In genomic region chr15:51573352-51573751, GRCh38 we compare ENCODE assay signal across 3 cellular contexts. TPM values are rescaled to one million over a fixed set of nuclear protein-coding genes. Genes with fewer than 3 reads are reported as not detected.
A peak's percentile ranks its signal among the peaks of the same experiment; 100 is the strongest.
DNase-seq lines count a peak whose midpoint lies in the region; ATAC-seq, FAIRE-seq and TF ChIP-seq lines count a peak whose summit lies in the region.
"Not testable (repeated sequence)": the region's sequence is repeated elsewhere in the genome, so short reads cannot be mapped to it uniquely, and the experiment has no call there.

No MANE protein-coding gene starts in this region.

- not testable (repeated sequence) for H3K4me1 Mint-ChIP-seq in activated CD4-positive, alpha-beta T cell treated with anti-CD3 and anti-CD28 coated beads, Interleukin-2, amount 10 ng/mL, durations not matched to agents 7 days and 5 days

- peaks cover 54% of the 10 kb centered on the region for H3K79me2 ChIP-seq in K562 (ENCODE audit: control insufficient read depth, insufficient read depth, low read length)

- H3K4me2 ChIP-seq in K562 (ENCODE audit: insufficient read depth, low read length): not testable (repeated sequence)

- H3K9ac ChIP-seq in K562 (ENCODE audit: insufficient read depth in 1 of 2, low read depth in 2 of 2, low read length in 2 of 2): not testable (repeated sequence)

- H3K36me3 Mint-ChIP-seq in activated CD4-positive, alpha-beta T cell treated with anti-CD3 and anti-CD28 coated beads, Interleukin-2, amount 10 ng/mL, durations not matched to agents 7 days and 5 days (ENCODE audit: low read depth): not testable (repeated sequence)

- not testable (repeated sequence) for H3K9me3 Mint-ChIP-seq in activated CD4-positive, alpha-beta T cell treated with anti-CD3 and anti-CD28 coated beads, Interleukin-2, amount 10 ng/mL, durations not matched to agents 7 days and 5 days

- H3K27me3 ChIP-seq in K562 (ENCODE audit: control insufficient read depth in 2 of 2, insufficient read depth in 2 of 2, low read length in 2 of 2): not testable (repeated sequence)

- H3K4me3 ChIP-seq in HEK293 (ENCODE audit: low read depth, low read length); K562: not testable (repeated sequence)

- TF ChIP-seq CTCF in HEK293 (tag by site-specific recombination; IDR thresholded peaks at IDR 0.05); K562 (IDR thresholded peaks at IDR 0.05 in 2 of 3, conservative IDR thresholded peaks at IDR 0.05 in 1 of 3; ENCODE audit: insufficient read depth in 2 of 3, low read depth in 1 of 3, low read length in 3 of 3): not testable (repeated sequence)

- H3K4me3 Mint-ChIP-seq in activated CD4-positive, alpha-beta T cell treated with anti-CD3 and anti-CD28 coated beads, Interleukin-2, amount 10 ng/mL, durations not matched to agents 7 days and 5 days: not testable (repeated sequence)

- not testable (repeated sequence) for H3K36me3 ChIP-seq in HEK293 (ENCODE audit: control insufficient read depth in 2 of 2, insufficient read depth in 1 of 2, low read length in 2 of 2); K562 (ENCODE audit: control insufficient read depth, insufficient read depth, low read length)

- ATAC-seq in K562: not testable (repeated sequence)

- CTCF ChIA-PET in HEK293 (lab: Yijun Ruan, JAX); K562 (lab: Yijun Ruan, JAX; ENCODE audit: low intra/inter-chr PET ratio): not testable (repeated sequence)
- CTCF ChIA-PET in activated CD4-positive, alpha-beta T cell treated with anti-CD3 and anti-CD28 coated beads, Interleukin-2, amount 10 ng/mL, durations not matched to agents 7 days and 5 days (lab: Charles Lee): interaction anchor here (0.7 kb wide), 1 partner anchor 189 kb away, joined by 3 read pairs; no protein-coding TSS in a partner anchor

- not testable (repeated sequence) for H4K20me1 ChIP-seq in K562 (replicated peaks; ENCODE audit: control insufficient read depth, insufficient read depth, low read length)

- POLR2A ChIA-PET in HEK293 (lab: Yijun Ruan, JAX); activated CD4-positive, alpha-beta T cell treated with anti-CD3 and anti-CD28 coated beads, Interleukin-2, amount 10 ng/mL, durations not matched to agents 7 days and 5 days (lab: Charles Lee); K562 (lab: Yijun Ruan, JAX): not testable (repeated sequence)

- H3K27ac ChIP-seq in HEK293 (ENCODE audit: extremely low read depth, low read depth, low read length); K562 (ENCODE audit: extremely low read depth, low read depth, low read length): not testable (repeated sequence)

- not testable (repeated sequence) for FAIRE-seq in K562 (lab: Jason Lieb, UNC)

- intact Hi-C loops in K562 (cut with micrococcal nuclease): not testable (repeated sequence)

- not testable (repeated sequence) for H3K9me1 ChIP-seq in K562 (ENCODE audit: control insufficient read depth, insufficient read depth, low read length)

- peak overlapping the region; percentile 10 for H3K27ac Mint-ChIP-seq in activated CD4-positive, alpha-beta T cell treated with anti-CD3 and anti-CD28 coated beads, Interleukin-2, amount 10 ng/mL, durations not matched to agents 7 days and 5 days

- TF ChIP-seq EP300 in K562 (IDR thresholded peaks at IDR 0.05; ENCODE audit: low read length): not testable (repeated sequence)

- BruUV-seq in K562 (replicated peaks; lab: Mats Ljungman, UMichigan): not testable (repeated sequence)

- not testable (repeated sequence) for DNase-seq in activated CD4-positive, alpha-beta T cell treated with anti-CD3 and anti-CD28 coated beads, Interleukin-2, amount 10 ng/mL, durations not matched to agents 7 days and 5 days; K562 (ENCODE audit: extremely low read depth in 1 of 4, low spot score in 3 of 4)

- TF ChIP-seq RAD21 in K562 (CRISPR knock-in tag; conservative IDR thresholded peaks at IDR 0.05 in 1 of 2, IDR thresholded peaks at IDR 0.05 in 1 of 2): not testable (repeated sequence)

- 96% methylated on average over 2 of the region's 2 CpGs for WGBS in K562 (ENCODE audit: insufficient coverage, low coverage, missing lambda C conversion rate)

- in situ Hi-C loops in K562 (cut with MboI): not testable (repeated sequence)

- not testable (repeated sequence) for H2AFZ ChIP-seq in K562 (ENCODE audit: low read depth, low read length)

- not testable (repeated sequence) for H3K27me3 Mint-ChIP-seq in activated CD4-positive, alpha-beta T cell treated with anti-CD3 and anti-CD28 coated beads, Interleukin-2, amount 10 ng/mL, durations not matched to agents 7 days and 5 days

- not testable (repeated sequence) for H3K9me3 ChIP-seq in HEK293 (ENCODE audit: control insufficient read depth, insufficient read depth, low read depth, low read length); K562 (replicated peaks; ENCODE audit: control insufficient read depth, insufficient read depth, low read depth, low read length)

- not testable (repeated sequence) for TF ChIP-seq POLR2A in K562 (conservative IDR thresholded peaks at IDR 0.05)

- H3K4me1 ChIP-seq in HEK293 (ENCODE audit: control insufficient read depth, insufficient read depth, low read length): not testable (repeated sequence)
- peaks cover 10 to 32% of the 10 kb centered on the region in 2 experiments for H3K4me1 ChIP-seq in K562 (replicated peaks in 1 of 2; ENCODE audit: control insufficient read depth in 2 of 2, insufficient read depth in 2 of 2, low read length in 2 of 2)

TF ChIP-seq in HEK293, 187 proteins besides CTCF, POLR2A, EP300 and RAD21:
- TF ChIP-seq ZNF146 (tag by site-specific recombination; IDR thresholded peaks at IDR 0.05): peak; percentile 76
TF ChIP-seq in HEK293: peak in this region for 1; not testable (repeated sequence) for 186.

TF ChIP-seq in K562, 482 proteins besides CTCF, POLR2A, EP300 and RAD21:
- TF ChIP-seq BCOR (IDR thresholded peaks at IDR 0.05) (peak; percentile 24; the same call in 1 of the 2 replicates), KDM1A (IDR thresholded peaks at IDR 0.05) (peak in 1 of 2 experiments; percentile 24; a peak in 1 of 4 replicates), ZNF146 (CRISPR knock-in tag; IDR thresholded peaks at IDR 0.05; ENCODE audit: unreplicated experiment) (peak; percentile 81)

RNA-seq across cellular contexts. Expression of gene DMXL2, which starts 49.2 kb away (rescaled TPM):
- 1 to 10 TPM; 9.0 to 9.3 TPM for total RNA-seq in activated CD4-positive, alpha-beta T cell treated with anti-CD3 and anti-CD28 coated beads, Interleukin-2, amount 10 ng/mL, durations not matched to agents 7 days and 5 days
- 77.2 and 279 TPM in 2 replicates for total RNA-seq in K562 (2011; cell fraction: chromatin; rRNA removed; ENCODE audit: low replicate concordance)
- 32.7 and 55.5 TPM in 2 replicates for total RNA-seq in K562 (2011; cell fraction: nucleolus; rRNA removed)
- total RNA-seq in K562 (2011; cell fraction: nucleoplasm; rRNA removed): 96.4 and 108 TPM in 2 replicates
- 19.1 and 21.4 TPM in 2 replicates for total RNA-seq in K562 (2014; rRNA removed)
- 47.7 and 51.7 TPM in 2 replicates for total RNA-seq in K562 (2014; rRNA removed; fragmentation: Illumina TruSeq; extraction: Trizol)
- 46.6 and 52.6 TPM in 2 replicates for total RNA-seq in K562 (2015; rRNA removed; fragmentation: Illumina TruSeq; extraction: Trizol)
- 27.2 and 30.7 TPM in 2 replicates for total RNA-seq in K562 (2021)
- polyA plus RNA-seq in K562 (2011; rRNA removed): 29.1 and 57.7 TPM in 2 replicates
- polyA plus RNA-seq in K562 (2011; cell fraction: cytosol; rRNA removed): 10.3 and 11.5 TPM in 2 replicates
- polyA plus RNA-seq in K562 (2011; cell fraction: nucleus; rRNA removed): 89.0 and 105 TPM in 2 replicates
- polyA plus RNA-seq in K562 (2012): 33.2 and 71.4 TPM in 2 replicates
- 36.6 and 43.6 TPM in 2 replicates for polyA plus RNA-seq in K562 (2014; fragmentation: Illumina TruSeq; extraction: Trizol)
- polyA plus RNA-seq in K562 (2014; fragmentation: Nextera tagmentation; extraction: Ambion mirVana): 10 to 100 TPM in 1 of 2 experiments, 1 to 10 TPM in 1; 9.3 to 16.2 TPM
- 25.2 and 26.8 TPM in 2 replicates for polyA plus RNA-seq in K562 (2014; rRNA removed)
- 39.8 and 45.9 TPM in 2 replicates for polyA minus RNA-seq in K562 (2011; rRNA and poly(A)+ RNA removed)
- 8.6 and 15.8 TPM in 2 replicates for polyA minus RNA-seq in K562 (2011; cell fraction: cytosol; rRNA and poly(A)+ RNA removed)
- polyA minus RNA-seq in K562 (2011; cell fraction: nucleus; rRNA and poly(A)+ RNA removed): 45.1 and 48.7 TPM in 2 replicates
